13 cellular contexts compared by ENCODE assay signal in genomic region chr4:82367438-82368097, GRCh38. TPM values are rescaled to one million over a fixed set of nuclear protein-coding genes. Genes with fewer than 3 reads are reported as not detected.
DNase-seq lines count a peak whose midpoint lies in the region; ATAC-seq and TF ChIP-seq lines count a peak whose summit lies in the region.
"Had no signal": no experiment of that assay in that cellular context is flagged by ENCODE, and none has a peak within 500 bp of the region (broad histone marks: within the 10 kb centered on the region; RNA-seq: fewer than 3 reads in every experiment).

No MANE protein-coding gene starts in this region.

- no peaks in the 10 kb centered on the region for H3K27me3 Mint-ChIP-seq in activated T-cell treated with anti-CD3 and anti-CD28 coated beads, Interleukin-2, amount 50 U/mL, for 4 hours (ENCODE audit: low read depth)
- no peaks in the 10 kb centered on the region for H3K27me3 Mint-ChIP-seq in T-helper 17 cell
- H3K27me3 Mint-ChIP-seq in effector memory CD8-positive, alpha-beta T cell = no peaks in the 10 kb centered on the region
- no peaks in the 10 kb centered on the region for H3K27me3 Mint-ChIP-seq in stimulated activated memory B cell treated with anti-CD40 and anti-IgM and Interleukin-4, amounts not matched to agents 10 μg/mL and 1 μg/mL and 100 μg/mL, for 72 hours

- no TSS peak for BruUV-seq in A673 (replicated peaks; lab: Mats Ljungman, UMichigan)

- H3K4me3 Mint-ChIP-seq in activated T-cell treated with anti-CD3 and anti-CD28 coated beads, Interleukin-2, amount 50 U/mL, for 4 hours = peak overlapping the region; percentile 17
- H3K4me3 Mint-ChIP-seq in T-helper 17 cell = peak overlapping the region; percentile 57
- H3K4me3 Mint-ChIP-seq in effector memory CD8-positive, alpha-beta T cell = peak overlapping the region; percentile 43 to 94
- no peak overlapping the region for H3K4me3 Mint-ChIP-seq in stimulated activated memory B cell treated with anti-CD40 and anti-IgM and Interleukin-4, amounts not matched to agents 10 μg/mL and 1 μg/mL and 100 μg/mL, for 72 hours

- no peak overlapping the region for H3K4me3 ChIP-seq in A673 (ENCODE audit: low read depth, low read length, poor library complexity, severe bottlenecking)
- H3K4me3 ChIP-seq: testis had no signal

- CTCF ChIA-PET in A673 (lab: Charles Lee) = no interaction called here

- H3K9me3 ChIP-seq in T-helper 17 cell (ENCODE audit: control insufficient read depth, low read length, poor library complexity, severe bottlenecking) (no peaks in the 10 kb centered on the region), A673 (ENCODE audit: low read depth, low read length, poor library complexity, severe bottlenecking) (no peaks in the 10 kb centered on the region)
- H3K9me3 ChIP-seq: testis had no signal

- H3K9me3 Mint-ChIP-seq in activated T-cell treated with anti-CD3 and anti-CD28 coated beads, Interleukin-2, amount 50 U/mL, for 4 hours = no peaks in the 10 kb centered on the region
- no peaks in the 10 kb centered on the region for H3K9me3 Mint-ChIP-seq in effector memory CD8-positive, alpha-beta T cell
- no peaks in the 10 kb centered on the region for H3K9me3 Mint-ChIP-seq in stimulated activated memory B cell treated with anti-CD40 and anti-IgM and Interleukin-4, amounts not matched to agents 10 μg/mL and 1 μg/mL and 100 μg/mL, for 72 hours

- peak overlapping the region; percentile 90 for H3K27ac Mint-ChIP-seq in T-helper 17 cell
- peak overlapping the region; percentile 79 to 83 for H3K27ac Mint-ChIP-seq in effector memory CD8-positive, alpha-beta T cell
- peak overlapping the region; percentile 35 for H3K27ac Mint-ChIP-seq in stimulated activated memory B cell treated with anti-CD40 and anti-IgM and Interleukin-4, amounts not matched to agents 10 μg/mL and 1 μg/mL and 100 μg/mL, for 72 hours

- POLR2A ChIA-PET in A673 (lab: Charles Lee; ENCODE audit: low non-redundant PET) = interaction anchor here (0.6 kb wide), 1 partner anchor 1347 kb away, joined by 9 read pairs; no protein-coding TSS in a partner anchor

- intact Hi-C loops in A673 (cut with micrococcal nuclease; ENCODE audit: unreplicated experiment) = no loop called here

- H3K27ac ChIP-seq in A673 (ENCODE audit: low read depth, low read length, poor library complexity, severe bottlenecking) = no peak overlapping the region
- H3K27ac ChIP-seq: testis had no signal

- no peak for TF ChIP-seq CTCF in A673 (conservative IDR thresholded peaks at IDR 0.05; ENCODE audit: low read depth, low read length)

- peaks cover 53% of the 10 kb centered on the region for H3K36me3 ChIP-seq in A673 (ENCODE audit: insufficient read depth, low read length, poor library complexity, severe bottlenecking)

- peaks cover 78% of the 10 kb centered on the region for H3K4me1 Mint-ChIP-seq in activated T-cell treated with anti-CD3 and anti-CD28 coated beads, Interleukin-2, amount 50 U/mL, for 4 hours (ENCODE audit: low read depth)
- peaks cover 54% of the 10 kb centered on the region for H3K4me1 Mint-ChIP-seq in T-helper 17 cell
- H3K4me1 Mint-ChIP-seq in effector memory CD8-positive, alpha-beta T cell (ENCODE audit: low read depth in 2 of 2) = peaks cover 48 to 82% of the 10 kb centered on the region in 2 donors
- peaks cover 80% of the 10 kb centered on the region for H3K4me1 Mint-ChIP-seq in stimulated activated memory B cell treated with anti-CD40 and anti-IgM and Interleukin-4, amounts not matched to agents 10 μg/mL and 1 μg/mL and 100 μg/mL, for 72 hours

- peaks cover 15% of the 10 kb centered on the region for H3K4me1 ChIP-seq in A673 (ENCODE audit: insufficient read depth, low read length, poor library complexity, severe bottlenecking)

- peaks cover 49% of the 10 kb centered on the region for H3K36me3 Mint-ChIP-seq in activated T-cell treated with anti-CD3 and anti-CD28 coated beads, Interleukin-2, amount 50 U/mL, for 4 hours (ENCODE audit: insufficient read depth)
- peaks cover 2% of the 10 kb centered on the region for H3K36me3 Mint-ChIP-seq in T-helper 17 cell (ENCODE audit: low read depth)
- peaks cover 75% of the 10 kb centered on the region for H3K36me3 Mint-ChIP-seq in effector memory CD8-positive, alpha-beta T cell (ENCODE audit: insufficient read depth)
- peaks cover 34% of the 10 kb centered on the region for H3K36me3 Mint-ChIP-seq in stimulated activated memory B cell treated with anti-CD40 and anti-IgM and Interleukin-4, amounts not matched to agents 10 μg/mL and 1 μg/mL and 100 μg/mL, for 72 hours

- DNase-seq in activated T-cell treated with anti-CD3 and anti-CD28 coated beads, Interleukin-2, amount 50 U/mL, for 4 hours = no peak
- no peak for DNase-seq in activated T-cell treated with anti-CD3 and anti-CD28 coated beads, Interleukin-2, amount 50 U/mL, for 48 hours
- DNase-seq in T-helper 17 cell (no peak), A673 (ENCODE audit: low spot score) (no peak), NOMO-1 (lab: John Stamatoyannopoulos, UW; ENCODE audit: unreplicated experiment in 2 of 2) (no peak)
- DNase-seq in effector memory CD8-positive, alpha-beta T cell = no peak
- DNase-seq in stimulated activated CD4-positive, alpha-beta T cell treated with anti-CD3 and anti-CD28 coated beads, Interleukin-12 subunit alpha, Interleukin-12 subunit beta, amount 100 ng/mL, for 4 hours = no peak
- DNase-seq: activated CD4-positive, alpha-beta T cell treated with anti-CD3 and anti-CD28 coated beads for 4 hours; hypothalamus; right cardiac atrium; SHP77 treated with DMSO at 0.1 percent for 48 hours; testis had no signal

- no peaks in the 10 kb centered on the region for H3K27me3 ChIP-seq in A673 (replicated peaks; ENCODE audit: insufficient read depth, low read depth, low read length, poor library complexity)
- H3K27me3 ChIP-seq: testis had no signal

- ATAC-seq in activated T-cell treated with anti-CD3 and anti-CD28 coated beads, Interleukin-2, amount 50 U/mL, for 4 hours = peak in 1 of 2 donors; percentile 31
- peak; percentile 47 for ATAC-seq in T-helper 17 cell
- ATAC-seq in effector memory CD8-positive, alpha-beta T cell (replicated peaks) = peak; percentile 67
- ATAC-seq in stimulated activated memory B cell treated with anti-CD40 and anti-IgM and Interleukin-4, amounts not matched to agents 10 μg/mL and 1 μg/mL and 100 μg/mL, for 72 hours = no peak
- ATAC-seq: right cardiac atrium had no signal

RNA-seq across cellular contexts. Expression of gene HNRNPD, which starts 6.2 kb away (rescaled TPM):
- 100 to 1,000 TPM; 447 to 507 (median 468) TPM for total RNA-seq in activated T-cell treated with anti-CD3 and anti-CD28 coated beads, Interleukin-2, amount 50 U/mL, for 4 hours
- total RNA-seq in T-helper 17 cell (100 to 1,000 TPM; 212 to 226 TPM), A673 (2021) (313 and 316 TPM in 2 replicates)

Comparison
In these comparisons a context has a peak if more than half of its experiments do, and no peak if none do; other contexts are left out.
1. H3K27ac Mint-ChIP-seq: peak in every context shown above with its lines; median percentile 90 in T-helper 17 cell; 81 in effector memory CD8-positive, alpha-beta T cell; 35 in stimulated activated memory B cell treated with anti-CD40 and anti-IgM and Interleukin-4, amounts not matched to agents 10 μg/mL and 1 μg/mL and 100 μg/mL, for 72 hours.